In genomic region chr10:79111427-79111826, GRCh38 we compare ENCODE assay signal across 13 cellular contexts. TPM values are rescaled to one million over a fixed set of nuclear protein-coding genes. Genes with fewer than 3 reads are reported as not detected.
DNase-seq lines count a peak whose midpoint lies in the region; ATAC-seq and TF ChIP-seq lines count a peak whose summit lies in the region.
"Had no signal": no experiment of that assay in that cellular context is flagged by ENCODE, and none has a peak within 500 bp of the region (broad histone marks: within the 10 kb centered on the region; RNA-seq: fewer than 3 reads in every experiment).

No MANE protein-coding gene starts in this region.

- no peak overlapping the region for H3K4me3 ChIP-seq in AG04450 (ENCODE audit: low read depth, low read length)

- H3K27ac Mint-ChIP-seq in nephron progenitor cell, result peak overlapping the region; percentile 29

- H3K27ac ChIP-seq in AG04450 (ENCODE audit: low read depth, low read length) (peak overlapping the region; percentile 31), epithelial cell of prostate (no peak overlapping the region)
- H3K27ac ChIP-seq: C4-2B, neutrophil had no signal

- CTCF ChIA-PET in AG04450 (lab: Charles Lee), result interaction anchor here (1.5 kb wide), 1 partner anchor 84 kb away, joined by 4 read pairs; no protein-coding TSS in a partner anchor

- no peaks in the 10 kb centered on the region for H3K9me3 ChIP-seq in AG04450 (ENCODE audit: control insufficient read depth, insufficient read depth, low read length)
- H3K9me3 ChIP-seq: neutrophil had no signal

- H3K4me1 Mint-ChIP-seq in nephron progenitor cell, result peaks cover 84% of the 10 kb centered on the region

- TF ChIP-seq CTCF in AG04450 (IDR thresholded peaks at IDR 0.05; ENCODE audit: low read depth, low read length), result no peak
- TF ChIP-seq CTCF in nephron progenitor cell (IDR thresholded peaks at IDR 0.05), result no peak

- no peaks in the 10 kb centered on the region for H3K27me3 Mint-ChIP-seq in nephron progenitor cell (ENCODE audit: low read depth, poor library complexity)

- H3K9me3 Mint-ChIP-seq in nephron progenitor cell, result no peaks in the 10 kb centered on the region

- no peak for ATAC-seq in GM21529 (IDR thresholded peaks at IDR 0.05; ENCODE audit: unreplicated experiment)

- no peaks in the 10 kb centered on the region for H3K27me3 ChIP-seq in AG04450 (ENCODE audit: control insufficient read depth, insufficient read depth, low read length)
- H3K27me3 ChIP-seq: neutrophil had no signal

- DNase-seq in AG04450 (ENCODE audit: low read depth, low spot score), result no peak
- peak; percentile 62 for DNase-seq in LHCN-M2 (ENCODE audit: low read depth)
- peak; percentile 27 for DNase-seq in epithelial cell of prostate (ENCODE audit: low read depth, low spot score)
- DNase-seq in nephron progenitor cell, result no peak
- no peak for DNase-seq in NCI-H2171 (lab: John Stamatoyannopoulos, UW)
- DNase-seq in HPDE6-E6E7 (ENCODE audit: extremely low spot score), result no peak
- DNase-seq in D341Med (ENCODE audit: low spot score), result no peak
- DNase-seq: activated CD8-positive, alpha-beta memory T cell treated with anti-CD3 and anti-CD28 coated beads, Interleukin-2, amount 50 U/mL, for 48 hours; NCI-H1105 treated with DMSO at 0.1 percent for 48 hours; NK-92 treated with Interleukin-12 subunit alpha and Interleukin-12 subunit beta, amount 100 ng/mL, for 24 hours had no signal

- H3K4me3 Mint-ChIP-seq in nephron progenitor cell, result no peak overlapping the region

- POLR2A ChIA-PET in AG04450 (lab: Yijun Ruan, JAX), result no interaction called here

- peaks cover 6% of the 10 kb centered on the region for H3K36me3 Mint-ChIP-seq in nephron progenitor cell (ENCODE audit: low read depth)

RNA-seq across cellular contexts. Expression of gene ZMIZ1, which starts 42.7 kb away (rescaled TPM):
- 7.6 and 12.8 TPM in 2 replicates for polyA plus RNA-seq in AG04450 (2011; rRNA removed)
- polyA minus RNA-seq in AG04450 (2011; rRNA and poly(A)+ RNA removed), result 16.5 and 21.3 TPM in 2 replicates
- total RNA-seq in LHCN-M2 (2014; rRNA removed), result 10.6 and 12.5 TPM in 2 replicates
- 15.8 TPM for polyA plus RNA-seq in LHCN-M2 (2012)

Comparison
In these comparisons a context has a peak if more than half of its experiments do, and no peak if none do; other contexts are left out.
1. DNase-seq: peak in LHCN-M2 (single experiment) and epithelial cell of prostate (single experiment); none in AG04450 (single experiment), nephron progenitor cell (single experiment), NCI-H2171 (single experiment), HPDE6-E6E7 (single experiment) and D341Med (single experiment).